8 cellular contexts compared by ENCODE assay signal in genomic region chrX:103554687-103555417, GRCh38. TPM values are rescaled to one million over a fixed set of nuclear protein-coding genes. Genes with fewer than 3 reads are reported as not detected.
DNase-seq lines count a peak whose midpoint lies in the region; ATAC-seq and TF ChIP-seq lines count a peak whose summit lies in the region.

No MANE protein-coding gene starts in this region.

- no peak overlapping the region for H3K4ac ChIP-seq in H9 (ENCODE audit: low read depth, low read length)

- CTCF ChIA-PET in Caco-2 (lab: Charles Lee) = no interaction called here

- H3K4me3 Mint-ChIP-seq in H9 (peak overlapping the region; percentile 85 to 88), osteocyte (ENCODE audit: unreplicated experiment) (peak overlapping the region; percentile 81), Caco-2 (ENCODE audit: unreplicated experiment) (no peak overlapping the region)
- H3K4me3 Mint-ChIP-seq in activated T-cell treated with anti-CD3 and anti-CD28 coated beads, Interleukin-2, amount 50 U/mL, for 4 hours = peak overlapping the region; percentile 83

- H3K27me3 Mint-ChIP-seq in H9 (ENCODE audit: low read depth) (no peaks in the 10 kb centered on the region; the same call in 1 of the 2 replicates), osteocyte (ENCODE audit: unreplicated experiment) (no peaks in the 10 kb centered on the region), Caco-2 (ENCODE audit: insufficient read depth, unreplicated experiment) (no peaks in the 10 kb centered on the region)
- peaks cover 2% of the 10 kb centered on the region for H3K27me3 Mint-ChIP-seq in activated T-cell treated with anti-CD3 and anti-CD28 coated beads, Interleukin-2, amount 50 U/mL, for 4 hours (ENCODE audit: low read depth)

- DNase-seq in GM12865 (ENCODE audit: low read depth) = peak; percentile 77
- peak; percentile 85 for DNase-seq in H9
- DNase-seq in NCI-H2107 (lab: John Stamatoyannopoulos, UW) = peak; percentile 65
- peak; percentile 54 for DNase-seq in activated T-cell treated with anti-CD3 and anti-CD28 coated beads, Interleukin-2, amount 50 U/mL, for 4 hours
- DNase-seq in fibroblast of the conjunctiva (ENCODE audit: low read depth) = peak; percentile 60
- DNase-seq in osteocyte (ENCODE audit: extremely low spot score, unreplicated experiment) = no peak
- peak in 1 of 2 donors; percentile 24 for DNase-seq in tibial artery
- no peak for DNase-seq in Caco-2

- H3K18ac ChIP-seq in H9 (ENCODE audit: insufficient read length, low read depth, low read length) = peak overlapping the region; percentile 93

- H4K8ac ChIP-seq in H9 (replicated peaks; ENCODE audit: insufficient read length, low read depth, low read length) = no peak overlapping the region

- peak overlapping the region; percentile 46 for H4K5ac ChIP-seq in H9 (ENCODE audit: insufficient read length, low read depth, low read length)

- H2AFZ ChIP-seq in H9 (ENCODE audit: low read length) = peak overlapping the region; percentile 88

- peak overlapping the region; percentile 86 for H3K9ac ChIP-seq in H9 (ENCODE audit: extremely low read depth, insufficient read length, low read length)

- no peaks in the 10 kb centered on the region for H3K36me3 ChIP-seq in tibial artery
- no peaks in the 10 kb centered on the region for H3K36me3 ChIP-seq in Caco-2 (ENCODE audit: control insufficient read depth, insufficient read depth, low read length)

- H4K91ac ChIP-seq in H9 (ENCODE audit: insufficient read length, low read depth, low read length) = no peak overlapping the region

- H3K4me1 ChIP-seq in H9 (ENCODE audit: insufficient read depth, low read length) = no peaks in the 10 kb centered on the region
- H3K4me1 ChIP-seq in tibial artery = peaks cover 0 to 9% (median 0%) of the 10 kb centered on the region in 4 donors
- peaks cover 16% of the 10 kb centered on the region for H3K4me1 ChIP-seq in Caco-2

- BruUV-seq in Caco-2 (replicated peaks; lab: Mats Ljungman, UMichigan) = no TSS peak

- no peak overlapping the region for H2BK20ac ChIP-seq in H9 (ENCODE audit: low read depth, low read length, poor library complexity, severe bottlenecking)

- H3K36me3 Mint-ChIP-seq in H9 (ENCODE audit: insufficient read depth in 1 of 3, low read depth in 3 of 3) = no peaks in the 10 kb centered on the region; a peak in 1 of 7 replicates
- H3K36me3 Mint-ChIP-seq in activated T-cell treated with anti-CD3 and anti-CD28 coated beads, Interleukin-2, amount 50 U/mL, for 4 hours (ENCODE audit: insufficient read depth) = no peaks in the 10 kb centered on the region
- no peaks in the 10 kb centered on the region for H3K36me3 Mint-ChIP-seq in osteocyte (ENCODE audit: unreplicated experiment)
- H3K36me3 Mint-ChIP-seq in Caco-2 (ENCODE audit: insufficient read depth, unreplicated experiment) = no peaks in the 10 kb centered on the region

- no peak overlapping the region for H3T11ph ChIP-seq in H9 (ENCODE audit: low read length)

- no peaks in the 10 kb centered on the region for H4K20me1 ChIP-seq in H9 (ENCODE audit: control insufficient read depth, insufficient read depth, insufficient read length)

- no CpG with 5 or more reads among the region's 19 CpGs for WGBS in H9 (ENCODE audit: extremely low coverage, insufficient read length, low lambda C conversion rate)

- intact Hi-C loops in tibial artery (cut with DNase I; ENCODE audit: low total_unique reads) (no loop called here), Caco-2 (cut with micrococcal nuclease; ENCODE audit: unreplicated experiment) (no loop called here)

- H3K27ac Mint-ChIP-seq in H9 (peak overlapping the region; percentile 48 to 99 (median 86); a peak in 6 of 7 replicates), osteocyte (ENCODE audit: unreplicated experiment) (peak overlapping the region; percentile 92), Caco-2 (ENCODE audit: unreplicated experiment) (no peak overlapping the region)

- H3K79me2 ChIP-seq in H9 (ENCODE audit: insufficient read depth, low read length) = no peaks in the 10 kb centered on the region

- peaks cover 7% of the 10 kb centered on the region for H3K23me2 ChIP-seq in H9 (ENCODE audit: insufficient read length, low read depth, low read length, poor library complexity, severe bottlenecking)

- H3K9me3 Mint-ChIP-seq in H9 = peaks cover 0 to 22% of the 10 kb centered on the region in 2 experiments; a peak in 2 of 5 replicates
- no peaks in the 10 kb centered on the region for H3K9me3 Mint-ChIP-seq in activated T-cell treated with anti-CD3 and anti-CD28 coated beads, Interleukin-2, amount 50 U/mL, for 4 hours
- H3K9me3 Mint-ChIP-seq in osteocyte (ENCODE audit: unreplicated experiment) = no peaks in the 10 kb centered on the region
- no peaks in the 10 kb centered on the region for H3K9me3 Mint-ChIP-seq in Caco-2 (ENCODE audit: unreplicated experiment)

- POLR2A ChIA-PET in Caco-2 (lab: Charles Lee) = no interaction called here

- H3K23ac ChIP-seq in H9 (ENCODE audit: insufficient read length, low read depth, low read length) = no peak overlapping the region

- peak overlapping the region; percentile 84; the same call in 1 of the 2 replicates for H3K14ac ChIP-seq in H9 (ENCODE audit: insufficient read depth, low read length)

- H2BK120ac ChIP-seq in H9 (ENCODE audit: low read depth, low read length, poor library complexity, severe bottlenecking) = no peak overlapping the region

- no peak overlapping the region for H2BK12ac ChIP-seq in H9 (ENCODE audit: insufficient read length, low read depth, low read length)

- H3K4me2 ChIP-seq in H9 (ENCODE audit: insufficient read depth, insufficient read length, low read length) = peak overlapping the region; percentile 86

- H3K27ac ChIP-seq in H9 (ENCODE audit: insufficient read length, low read depth, low read length) = no peak overlapping the region
- no peak overlapping the region for H3K27ac ChIP-seq in tibial artery

- ATAC-seq in activated T-cell treated with anti-CD3 and anti-CD28 coated beads, Interleukin-2, amount 50 U/mL, for 4 hours = peak; percentile 81 to 88

- H2BK5ac ChIP-seq in H9 (ENCODE audit: insufficient read length, low read length) = no peak overlapping the region

- no peak for TF ChIP-seq CTCF in GM12865 (IDR thresholded peaks at IDR 0.05; ENCODE audit: insufficient read depth, low read depth, low read length, missing control alignments)
- TF ChIP-seq CTCF in H9 (conservative IDR thresholded peaks at IDR 0.05) = no peak
- no peak for TF ChIP-seq CTCF in osteocyte (IDR thresholded peaks at IDR 0.05)
- no peak for TF ChIP-seq CTCF in tibial artery (IDR thresholded peaks at IDR 0.05)
- no peak for TF ChIP-seq CTCF in Caco-2 (IDR thresholded peaks at IDR 0.05; ENCODE audit: insufficient read depth in 1 of 2, low read depth in 1 of 2, low read length in 1 of 2, severe bottlenecking in 1 of 2, unreplicated experiment in 1 of 2)

- H2AK5ac ChIP-seq in H9 (ENCODE audit: insufficient read length, low read length) = no peak overlapping the region

- H3K56ac ChIP-seq in H9 (ENCODE audit: insufficient read length, low read depth, low read length) = no peak overlapping the region

- no peak overlapping the region for H2BK15ac ChIP-seq in H9 (ENCODE audit: low read depth, low read length)

- no peaks in the 10 kb centered on the region for H3K9me3 ChIP-seq in H9 (ENCODE audit: control insufficient read depth, low read depth, low read length)
- H3K9me3 ChIP-seq in tibial artery = no peaks in the 10 kb centered on the region
- H3K9me3 ChIP-seq in Caco-2 = no peaks in the 10 kb centered on the region

- H3K27me3 ChIP-seq in H9 (ENCODE audit: insufficient read depth, low read length) (no peaks in the 10 kb centered on the region; the same call in 1 of the 2 replicates), tibial artery (no peaks in the 10 kb centered on the region), Caco-2 (replicated peaks; ENCODE audit: control insufficient read depth, insufficient read depth, low read length) (no peaks in the 10 kb centered on the region)

- H3K79me1 ChIP-seq in H9 (ENCODE audit: insufficient read depth, low read depth, low read length, poor library complexity, severe bottlenecking) = no peaks in the 10 kb centered on the region

- H3K4me3 ChIP-seq in GM12865 (ENCODE audit: low read depth, low read length) = peak overlapping the region; percentile 68
- peak overlapping the region; percentile 43 to 48 for H3K4me3 ChIP-seq in tibial artery
- no peak overlapping the region for H3K4me3 ChIP-seq in Caco-2 (ENCODE audit: low read depth, low read length)

- H3K4me1 Mint-ChIP-seq in H9 (no peaks in the 10 kb centered on the region), osteocyte (ENCODE audit: unreplicated experiment) (peaks cover 6% of the 10 kb centered on the region), Caco-2 (ENCODE audit: low read depth, unreplicated experiment) (peaks cover 9% of the 10 kb centered on the region)
- H3K4me1 Mint-ChIP-seq in activated T-cell treated with anti-CD3 and anti-CD28 coated beads, Interleukin-2, amount 50 U/mL, for 4 hours (ENCODE audit: low read depth) = peaks cover 2% of the 10 kb centered on the region

RNA-seq across cellular contexts. Expression of gene TCEAL4, which starts 30.5 kb away (rescaled TPM):
- total RNA-seq in H9 (2021) (49.9 and 53.0 TPM in 2 replicates), osteocyte (95.3 and 96.4 TPM in 2 replicates), Caco-2 (2022) (39.0 and 42.3 TPM in 2 replicates)
- 10 to 100 TPM; 10.6 to 14.7 (median 10.8) TPM for total RNA-seq in activated T-cell treated with anti-CD3 and anti-CD28 coated beads, Interleukin-2, amount 50 U/mL, for 4 hours

RNA-seq across cellular contexts. Expression of gene RAB40A, which starts 35.6 kb away (rescaled TPM):
- total RNA-seq in H9 (2021) (not detected in 2 replicates), osteocyte (0.24 and 0.68 TPM in 2 replicates), Caco-2 (2022) (not detected in 2 replicates)
- under 1 TPM in 2 of 3 donors, not detected in 1; 0.13 to 0.14 TPM for total RNA-seq in activated T-cell treated with anti-CD3 and anti-CD28 coated beads, Interleukin-2, amount 50 U/mL, for 4 hours

RNA-seq across cellular contexts. Expression of gene TCEAL3, which starts 52.9 kb away (rescaled TPM):
- 10.3 and 11.1 TPM in 2 replicates for total RNA-seq in H9 (2021)
- total RNA-seq in activated T-cell treated with anti-CD3 and anti-CD28 coated beads, Interleukin-2, amount 50 U/mL, for 4 hours = 1 to 10 TPM; 2.5 to 4.3 (median 2.5) TPM
- 36.5 and 38.4 TPM in 2 replicates for total RNA-seq in osteocyte
- 2.7 and 3.3 TPM in 2 replicates for total RNA-seq in Caco-2 (2022)

Comparison
In these comparisons a context has a peak if more than half of its experiments do, and no peak if none do; other contexts are left out.
1. DNase-seq: peak in GM12865 (single experiment), H9 (single experiment), NCI-H2107 (single experiment), activated T-cell treated with anti-CD3 and anti-CD28 coated beads, Interleukin-2, amount 50 U/mL, for 4 hours (single experiment) and fibroblast of the conjunctiva (single experiment); none in osteocyte (single experiment) and Caco-2 (0 of 2).